In the genomic region with DNA sequence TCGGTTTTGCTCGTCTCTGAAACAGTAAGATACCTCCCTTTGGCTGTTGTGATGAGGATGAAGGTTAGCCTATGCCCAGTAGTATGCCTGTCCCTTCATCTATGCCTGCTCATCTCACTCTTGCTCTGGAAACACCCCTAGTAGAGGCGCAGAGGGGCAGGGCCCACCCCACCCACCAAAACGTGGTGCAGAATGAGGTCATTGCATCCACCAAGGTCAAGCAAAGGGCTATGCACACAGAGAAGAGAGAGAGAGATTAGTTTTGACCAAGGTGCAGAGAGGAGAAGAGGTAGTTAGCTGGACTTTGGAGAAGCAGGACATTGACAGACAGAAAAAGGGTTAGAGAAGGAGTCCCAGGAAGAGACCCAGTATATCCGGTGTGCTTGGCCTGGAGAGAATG, we compare ENCODE assay signal across 18 cellular contexts.
"Had no signal": no experiment of that assay in that cellular context is flagged by ENCODE, and none has a peak within 500 bp of the region (broad histone marks: within the 10 kb centered on the region; RNA-seq: fewer than 3 reads in every experiment).

No MANE protein-coding gene starts in this region.

- H3K27me3 ChIP-seq: colonic mucosa, gastrocnemius medialis, tibial artery had no signal

- H3K4me3 Mint-ChIP-seq: activated naive CD8-positive, alpha-beta T cell treated with anti-CD3 and anti-CD28 coated beads, Interleukin-2, amount 10 ng/mL, durations not matched to agents 7 days and 5 days; activated T-cell treated with anti-CD3 and anti-CD28 coated beads, Interleukin-2, amount 50 U/mL, for 4 hours; natural killer cell; T-helper 17 cell had no signal

- ATAC-seq: activated T-cell treated with anti-CD3 and anti-CD28 coated beads, Interleukin-2, amount 50 U/mL, for 4 hours; gastrocnemius medialis; natural killer cell; T-helper 17 cell had no signal

- H3K4me1 ChIP-seq: colonic mucosa had no signal

- H3K27ac Mint-ChIP-seq: activated naive CD8-positive, alpha-beta T cell treated with anti-CD3 and anti-CD28 coated beads, Interleukin-2, amount 10 ng/mL, durations not matched to agents 7 days and 5 days; natural killer cell; T-helper 17 cell had no signal

- H3K4me3 ChIP-seq: colonic mucosa, esophagus squamous epithelium, gastrocnemius medialis, tibial artery had no signal

- H3K27ac ChIP-seq: colonic mucosa, esophagus squamous epithelium, tibial artery had no signal

- H3K9me3 Mint-ChIP-seq: activated naive CD8-positive, alpha-beta T cell treated with anti-CD3 and anti-CD28 coated beads, Interleukin-2, amount 10 ng/mL, durations not matched to agents 7 days and 5 days; activated T-cell treated with anti-CD3 and anti-CD28 coated beads, Interleukin-2, amount 50 U/mL, for 4 hours; natural killer cell had no signal

- DNase-seq: activated CD4-positive, alpha-beta T cell treated with anti-CD3 and anti-CD28 coated beads for 4 hours; activated CD4-positive, alpha-beta T cell treated with anti-CD3 and anti-CD28 coated beads, Interleukin-2, amount 50 U/mL, for 48 hours; activated CD4-positive, CD25-positive, alpha-beta regulatory T cell; activated CD8-positive, alpha-beta memory T cell treated with anti-CD3 and anti-CD28 coated beads, Interleukin-2, amount 50 U/mL, for 48 hours; activated naive CD4-positive, alpha-beta T cell treated with Interleukin-2 at 50 U/mL for 16 hours; activated naive CD8-positive, alpha-beta T cell treated with anti-CD3 and anti-CD28 coated beads, Interleukin-2, amount 10 ng/mL, durations not matched to agents 7 days and 5 days; activated T-cell treated with anti-CD3 and anti-CD28 coated beads, Interleukin-2, amount 50 U/mL, for 4 hours; amniotic stem cell; colonic mucosa; esophagus squamous epithelium; gastrocnemius medialis; midbrain; natural killer cell; stimulated activated CD4-positive, alpha-beta T cell treated with anti-CD3 and anti-CD28 coated beads, Interleukin-4, amount 100 ng/mL, for 1 hour; stimulated activated naive CD4-positive, alpha-beta T cell treated with Interleukin-2 at 50 U/mL for 16 hours; SW 1271; T-helper 17 cell; tibial artery had no signal

- H3K9me3 ChIP-seq: colonic mucosa, esophagus squamous epithelium, gastrocnemius medialis, tibial artery had no signal

- H3K36me3 ChIP-seq: colonic mucosa, esophagus squamous epithelium, gastrocnemius medialis, tibial artery had no signal

- H3K4me1 Mint-ChIP-seq: activated naive CD8-positive, alpha-beta T cell treated with anti-CD3 and anti-CD28 coated beads, Interleukin-2, amount 10 ng/mL, durations not matched to agents 7 days and 5 days; natural killer cell; T-helper 17 cell had no signal

- H3K36me3 Mint-ChIP-seq: activated naive CD8-positive, alpha-beta T cell treated with anti-CD3 and anti-CD28 coated beads, Interleukin-2, amount 10 ng/mL, durations not matched to agents 7 days and 5 days; natural killer cell had no signal
